ENCODE assay signal across 10 cellular contexts in the genomic region with DNA sequence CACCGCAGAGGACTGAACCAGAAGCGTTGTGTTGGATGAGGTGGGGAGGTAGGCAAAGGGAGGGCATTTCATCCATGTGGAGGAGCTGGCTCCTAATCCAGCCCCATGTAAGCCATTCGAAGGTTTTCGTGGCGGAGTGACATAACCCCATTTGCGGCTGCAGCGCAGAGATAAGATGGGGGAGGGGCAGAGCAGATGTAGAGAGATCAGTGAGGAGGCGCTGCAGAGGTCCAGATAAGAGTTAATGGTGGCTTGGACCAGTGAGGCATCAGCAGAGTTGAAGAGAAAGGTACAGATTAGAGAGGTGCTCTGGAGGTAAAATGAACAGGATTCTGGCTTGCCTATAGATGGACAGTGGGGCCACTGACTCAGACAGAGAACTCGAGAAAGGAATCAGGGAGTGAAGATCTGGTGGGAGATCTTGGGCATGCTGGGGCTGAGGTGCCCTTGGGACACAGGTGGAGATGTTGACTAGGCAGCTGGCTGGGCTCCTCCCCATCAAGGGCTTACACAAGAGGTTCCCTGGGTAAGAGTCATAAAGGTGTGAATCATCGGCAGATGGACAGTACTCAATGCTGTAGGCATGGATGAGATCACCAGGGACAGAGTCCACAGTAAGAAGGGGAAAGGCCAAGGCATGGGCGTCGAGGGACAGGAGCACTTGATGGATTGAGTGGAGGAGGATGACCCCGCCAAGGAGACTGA. TPM values are rescaled to one million over a fixed set of nuclear protein-coding genes. Genes with fewer than 3 reads are reported as not detected.
DNase-seq lines count a peak whose midpoint lies in the region; ATAC-seq and TF ChIP-seq lines count a peak whose summit lies in the region.
"Had no signal": no experiment of that assay in that cellular context is flagged by ENCODE, and none has a peak within 500 bp of the region (broad histone marks: within the 10 kb centered on the region; RNA-seq: fewer than 3 reads in every experiment).

No MANE protein-coding gene starts in this region.

- H3K9me3 ChIP-seq in fibroblast of lung (ENCODE audit: control insufficient read depth, insufficient read depth, low read depth, low read length) = no peaks in the 10 kb centered on the region
- H3K9me3 ChIP-seq: breast epithelium, thoracic aorta had no signal

- H3K4me3 ChIP-seq in fibroblast of lung (replicated peaks in 1 of 4; ENCODE audit: control extremely low read depth in 1 of 4, insufficient read depth in 1 of 4, low read depth in 3 of 4, low read length in 4 of 4) (no peak overlapping the region), skeletal muscle cell (ENCODE audit: low read depth, low read length) (no peak overlapping the region)
- H3K4me3 ChIP-seq: breast epithelium, thoracic aorta had no signal

- peaks cover 3% of the 10 kb centered on the region for H3K27me3 Mint-ChIP-seq in HFFc6 (ENCODE audit: insufficient read depth)
- peaks cover 43% of the 10 kb centered on the region for H3K27me3 Mint-ChIP-seq in activated T-helper 2 cell treated with anti-CD3 and anti-CD28 coated beads, Interferon-gamma antibody, Interleukin-2, Interleukin-4, amounts not matched to agents 10 μg/mL and 5 μg/mL and 100 μg/mL, durations not matched to agents 14 hours and 24 hours and 36 hours (ENCODE audit: low read depth)

- H3K4me2 ChIP-seq in fibroblast of lung (ENCODE audit: extremely low read depth, insufficient read depth, low read length) = no peak overlapping the region

- H3K79me2 ChIP-seq in fibroblast of lung (ENCODE audit: control insufficient read depth, insufficient read depth, low read length) = no peaks in the 10 kb centered on the region

- no peak overlapping the region for H3K4me3 Mint-ChIP-seq in HFFc6
- no peak overlapping the region for H3K4me3 Mint-ChIP-seq in activated T-helper 2 cell treated with anti-CD3 and anti-CD28 coated beads, Interferon-gamma antibody, Interleukin-2, Interleukin-4, amounts not matched to agents 10 μg/mL and 5 μg/mL and 100 μg/mL, durations not matched to agents 14 hours and 24 hours and 36 hours (ENCODE audit: low read depth)
- H3K4me3 Mint-ChIP-seq: activated CD4-positive, alpha-beta T cell treated with anti-CD3 and anti-CD28 coated beads for 36 hours had no signal

- no peak for ATAC-seq in GM21529 (IDR thresholded peaks at IDR 0.05; ENCODE audit: unreplicated experiment)
- ATAC-seq: activated CD4-positive, alpha-beta T cell treated with anti-CD3 and anti-CD28 coated beads for 36 hours had no signal

- H3K27ac ChIP-seq in RWPE1 (peak overlapping the region; percentile 74), fibroblast of lung (ENCODE audit: insufficient read depth, low read length) (no peak overlapping the region)
- H3K27ac ChIP-seq: breast epithelium, thoracic aorta had no signal

- H3K27ac Mint-ChIP-seq in HFFc6 = peak overlapping the region; percentile 42
- no peak overlapping the region for H3K27ac Mint-ChIP-seq in activated T-helper 2 cell treated with anti-CD3 and anti-CD28 coated beads, Interferon-gamma antibody, Interleukin-2, Interleukin-4, amounts not matched to agents 10 μg/mL and 5 μg/mL and 100 μg/mL, durations not matched to agents 14 hours and 24 hours and 36 hours
- H3K27ac Mint-ChIP-seq: activated CD4-positive, alpha-beta T cell treated with anti-CD3 and anti-CD28 coated beads for 36 hours had no signal

- no peaks in the 10 kb centered on the region for H4K20me1 ChIP-seq in fibroblast of lung (ENCODE audit: control insufficient read depth, extremely low read depth, insufficient read depth, low read length)

- no peak overlapping the region for H2AFZ ChIP-seq in fibroblast of lung (ENCODE audit: low read length)

- TF ChIP-seq CTCF in HFFc6 (IDR thresholded peaks at IDR 0.05) (no peak), RWPE1 (conservative IDR thresholded peaks at IDR 0.05; ENCODE audit: low read depth) (no peak), fibroblast of lung (conservative IDR thresholded peaks at IDR 0.05 in 1 of 2, IDR thresholded peaks at IDR 0.05 in 1 of 2; ENCODE audit: low read depth in 1 of 2, low read length in 2 of 2) (no peak)

- POLR2A ChIA-PET in RWPE1 (lab: Yijun Ruan, JAX; ENCODE audit: low non-redundant PET) = no interaction called here

- peak; percentile 83 for DNase-seq in HFFc6
- peak; percentile 99 for DNase-seq in RWPE1 (ENCODE audit: low spot score)
- peak; percentile 58 to 83 for DNase-seq in fibroblast of lung (ENCODE audit: low read depth in 2 of 2)
- peak; percentile 54 for DNase-seq in skeletal muscle cell (ENCODE audit: low read depth)
- DNase-seq in activated T-helper 2 cell treated with anti-CD3 and anti-CD28 coated beads, Interferon-gamma antibody, Interleukin-2, Interleukin-4, amounts not matched to agents 10 μg/mL and 5 μg/mL and 100 μg/mL, durations not matched to agents 14 hours and 24 hours and 36 hours (ENCODE audit: low spot score) = no peak
- no peak for DNase-seq in central memory CD4-positive, alpha-beta T cell
- DNase-seq: activated CD4-positive, alpha-beta T cell treated with anti-CD3 and anti-CD28 coated beads for 36 hours had no signal

- peaks cover 9% of the 10 kb centered on the region for H3K36me3 Mint-ChIP-seq in HFFc6 (ENCODE audit: low read depth)
- H3K36me3 Mint-ChIP-seq in activated T-helper 2 cell treated with anti-CD3 and anti-CD28 coated beads, Interferon-gamma antibody, Interleukin-2, Interleukin-4, amounts not matched to agents 10 μg/mL and 5 μg/mL and 100 μg/mL, durations not matched to agents 14 hours and 24 hours and 36 hours (ENCODE audit: low read depth) = no peaks in the 10 kb centered on the region

- no peaks in the 10 kb centered on the region for H3K9me3 Mint-ChIP-seq in HFFc6
- no peaks in the 10 kb centered on the region for H3K9me3 Mint-ChIP-seq in activated T-helper 2 cell treated with anti-CD3 and anti-CD28 coated beads, Interferon-gamma antibody, Interleukin-2, Interleukin-4, amounts not matched to agents 10 μg/mL and 5 μg/mL and 100 μg/mL, durations not matched to agents 14 hours and 24 hours and 36 hours

- CTCF ChIA-PET in RWPE1 (lab: Yijun Ruan, JAX) = interaction anchor here (0.6 kb wide), 1 partner anchor 746 kb away, joined by 4 read pairs; no protein-coding TSS in a partner anchor

- no peak overlapping the region for H3K9ac ChIP-seq in fibroblast of lung (ENCODE audit: insufficient read depth, low read length)

- intact Hi-C loops in activated T-helper 2 cell treated with anti-CD3 and anti-CD28 coated beads, Interferon-gamma antibody, Interleukin-2, Interleukin-4, amounts not matched to agents 10 μg/mL and 5 μg/mL and 100 μg/mL, durations not matched to agents 14 hours and 24 hours and 36 hours (cut with micrococcal nuclease) = loop anchor here (5.0 kb wide), 1 partner anchor 419 kb away; no protein-coding TSS in a partner anchor

- H3K36me3 ChIP-seq in fibroblast of lung (ENCODE audit: control insufficient read depth, insufficient read depth, low read length) = no peaks in the 10 kb centered on the region
- H3K36me3 ChIP-seq: breast epithelium, thoracic aorta had no signal

- peaks cover 5% of the 10 kb centered on the region for H3K4me1 ChIP-seq in fibroblast of lung (ENCODE audit: control insufficient read depth, extremely low read depth, insufficient read depth, low read length)
- H3K4me1 ChIP-seq: breast epithelium had no signal

- H3K4me1 Mint-ChIP-seq in HFFc6 (ENCODE audit: low read depth) = peaks cover 44% of the 10 kb centered on the region
- peaks cover 2% of the 10 kb centered on the region for H3K4me1 Mint-ChIP-seq in activated T-helper 2 cell treated with anti-CD3 and anti-CD28 coated beads, Interferon-gamma antibody, Interleukin-2, Interleukin-4, amounts not matched to agents 10 μg/mL and 5 μg/mL and 100 μg/mL, durations not matched to agents 14 hours and 24 hours and 36 hours (ENCODE audit: low read depth)
- H3K4me1 Mint-ChIP-seq: activated CD4-positive, alpha-beta T cell treated with anti-CD3 and anti-CD28 coated beads for 36 hours had no signal

- H3K27me3 ChIP-seq in fibroblast of lung (ENCODE audit: control insufficient read depth, insufficient read depth, low read length) = no peaks in the 10 kb centered on the region
- H3K27me3 ChIP-seq: breast epithelium had no signal

RNA-seq across cellular contexts. Expression of gene PTPRF, which starts 7.8 kb away (rescaled TPM):
- total RNA-seq in HFFc6 (2021; fragmentation: NEBNext Ultra II Directional; extraction: Animal tissue kit (Norgen Biotek cat#: 25700)) = 100 to 1,000 TPM in 4 of 6 experiments, 10 to 100 TPM in 2; 94.3 to 119 (median 109) TPM
- total RNA-seq in fibroblast of lung = 23.9 and 45.2 TPM in 2 replicates
- polyA plus RNA-seq in fibroblast of lung = 39.5 and 52.0 TPM in 2 replicates
- 48.9 and 75.8 TPM in 2 replicates for polyA plus RNA-seq in fibroblast of lung (2012)
- 242 and 244 TPM in 2 replicates for polyA minus RNA-seq in fibroblast of lung (ENCODE audit: low replicate concordance)
- total RNA-seq in activated T-helper 2 cell treated with anti-CD3 and anti-CD28 coated beads, Interferon-gamma antibody, Interleukin-2, Interleukin-4, amounts not matched to agents 10 μg/mL and 5 μg/mL and 100 μg/mL, durations not matched to agents 14 hours and 24 hours and 36 hours = 3.0 and 3.2 TPM in 2 replicates

Comparison
In these comparisons a context has a peak if more than half of its experiments do, and no peak if none do; other contexts are left out.
1. DNase-seq: peak in HFFc6 (single experiment), RWPE1 (single experiment), fibroblast of lung (2 of 2) and skeletal muscle cell (single experiment); none in activated T-helper 2 cell treated with anti-CD3 and anti-CD28 coated beads, Interferon-gamma antibody, Interleukin-2, Interleukin-4, amounts not matched to agents 10 μg/mL and 5 μg/mL and 100 μg/mL, durations not matched to agents 14 hours and 24 hours and 36 hours (single experiment) and central memory CD4-positive, alpha-beta T cell (single experiment).